Comparison of ENCODE assay signal across 8 cellular contexts in the genomic region with DNA sequence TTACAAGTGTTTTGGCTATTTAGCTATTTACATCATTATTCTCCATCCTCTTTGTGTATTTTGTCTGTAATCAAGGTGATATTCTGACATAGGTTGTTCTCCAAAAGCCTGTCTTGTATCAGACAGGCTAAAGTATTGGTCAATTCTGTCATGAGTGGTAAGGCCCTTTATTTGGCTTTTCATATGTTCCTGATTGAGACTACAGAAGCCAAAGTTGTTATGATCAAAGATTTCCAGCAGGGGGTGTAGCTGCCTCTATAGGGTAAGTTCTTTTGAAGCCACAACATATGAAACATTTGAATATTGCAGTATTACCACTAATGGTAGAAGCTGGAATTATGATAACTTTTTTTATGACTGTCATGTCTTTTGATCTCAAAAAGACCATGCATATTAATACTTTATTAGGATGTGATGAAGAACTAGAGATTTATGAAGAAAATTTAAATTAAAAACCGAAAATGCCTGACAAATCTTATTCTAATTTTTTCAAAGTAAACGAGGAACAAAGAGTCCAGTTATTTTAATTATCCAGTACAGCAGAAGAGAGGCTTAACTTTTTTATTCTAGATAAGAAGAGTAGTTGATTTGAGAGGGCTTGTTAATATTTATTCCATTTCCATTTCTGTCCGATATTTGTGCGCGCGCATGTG. TPM values are rescaled to one million over a fixed set of nuclear protein-coding genes. Genes with fewer than 3 reads are reported as not detected.
DNase-seq lines count a peak whose midpoint lies in the region; ATAC-seq, FAIRE-seq and TF ChIP-seq lines count a peak whose summit lies in the region.

No MANE protein-coding gene starts in this region.

- H4K20me1 ChIP-seq in K562 (replicated peaks; ENCODE audit: control insufficient read depth, insufficient read depth, low read length) (no peaks in the 10 kb centered on the region; the same call in 1 of the 2 replicates), keratinocyte (ENCODE audit: control insufficient read depth, extremely low read depth, insufficient read depth, low read length) (no peaks in the 10 kb centered on the region)

- H3K36me3 ChIP-seq in BJ (ENCODE audit: control insufficient read depth, insufficient read depth, low read length) (no peaks in the 10 kb centered on the region), K562 (ENCODE audit: control insufficient read depth, insufficient read depth, low read length) (no peaks in the 10 kb centered on the region), keratinocyte (ENCODE audit: control insufficient read depth in 2 of 2, extremely low read depth in 1 of 2, insufficient read depth in 2 of 2, low read length in 2 of 2) (no peaks in the 10 kb centered on the region), aorta (ENCODE audit: control insufficient read depth in 1 of 2, insufficient read depth in 2 of 2, low read length in 1 of 2) (no peaks in the 10 kb centered on the region)

- TF ChIP-seq CTCF in BJ (IDR thresholded peaks at IDR 0.05; ENCODE audit: insufficient read depth, low read depth, low read length) (peak; percentile 73), K562 (IDR thresholded peaks at IDR 0.05 in 2 of 3, conservative IDR thresholded peaks at IDR 0.05 in 1 of 3; ENCODE audit: insufficient read depth in 2 of 3, low read depth in 1 of 3, low read length in 3 of 3) (peak; percentile 54 to 67 (median 59); a peak in 5 of 6 replicates), keratinocyte (optimal IDR thresholded peaks at IDR 0.05 in 1 of 3, IDR thresholded peaks at IDR 0.05 in 1 of 3, conservative IDR thresholded peaks at IDR 0.05 in 1 of 3; ENCODE audit: extremely low read depth in 1 of 3, insufficient read depth in 2 of 3, low read length in 3 of 3) (peak in 2 of 3 experiments; percentile 56 to 60)

- H2AFZ ChIP-seq in K562 (ENCODE audit: low read depth, low read length) = no peak overlapping the region
- H2AFZ ChIP-seq in keratinocyte (ENCODE audit: control insufficient read depth, low read length) = no peak overlapping the region

- H3K9ac ChIP-seq in K562 (ENCODE audit: insufficient read depth in 1 of 2, low read depth in 2 of 2, low read length in 2 of 2) = no peak overlapping the region
- H3K9ac ChIP-seq in keratinocyte (ENCODE audit: control insufficient read depth, extremely low read depth, insufficient read depth, low read length) = no peak overlapping the region

- ATAC-seq in GM18511 (IDR thresholded peaks at IDR 0.05; ENCODE audit: unreplicated experiment) = peak; percentile 19
- no peak for ATAC-seq in K562
- ATAC-seq in aorta (ENCODE audit: low FRiP score) = no peak

- intact Hi-C loops in K562 (cut with micrococcal nuclease) (loop anchor here (1.0 to 10.0 kb wide), 3 partner anchors 139 to 569 kb away; no protein-coding TSS in a partner anchor), aorta (cut with DNase I) (loop anchor here (2.0 to 10.0 kb wide), 3 partner anchors 51 to 569 kb away; no protein-coding TSS in a partner anchor)

- no peak overlapping the region for H3K4me3 ChIP-seq in BJ (ENCODE audit: low read depth, low read length)
- H3K4me3 ChIP-seq in K562 = no peak overlapping the region
- no peak overlapping the region for H3K4me3 ChIP-seq in keratinocyte (ENCODE audit: control insufficient read depth in 2 of 3, extremely low read depth in 1 of 3, insufficient read depth in 2 of 3, low read depth in 1 of 3, low read length in 3 of 3)
- H3K4me3 ChIP-seq in aorta (ENCODE audit: low read length in 2 of 2) = no peak overlapping the region

- WGBS in K562 (ENCODE audit: insufficient coverage, low coverage, missing lambda C conversion rate) = 80% methylated on average over 6 of the region's 6 CpGs
- 93 to 94% methylated on average over 6 of the region's 6 CpGs for WGBS in aorta, 2 donors

- H3K27ac ChIP-seq in K562 (ENCODE audit: extremely low read depth, low read depth, low read length) (no peak overlapping the region), keratinocyte (ENCODE audit: control insufficient read depth, insufficient read depth, low read length) (no peak overlapping the region), aorta (ENCODE audit: low read depth in 1 of 2, low read length in 2 of 2) (no peak overlapping the region)

- H3K27me3 ChIP-seq in BJ (ENCODE audit: control insufficient read depth, insufficient read depth, low read length) = no peaks in the 10 kb centered on the region
- no peaks in the 10 kb centered on the region for H3K27me3 ChIP-seq in K562 (ENCODE audit: control insufficient read depth in 2 of 2, insufficient read depth in 2 of 2, low read length in 2 of 2)
- no peaks in the 10 kb centered on the region for H3K27me3 ChIP-seq in keratinocyte (ENCODE audit: control insufficient read depth, extremely low read depth, insufficient read depth, low read length)
- no peaks in the 10 kb centered on the region for H3K27me3 ChIP-seq in aorta (ENCODE audit: control insufficient read depth in 1 of 2, insufficient read depth in 2 of 2, low read length in 1 of 2)

- dilution Hi-C loops in keratinocyte (cut with MboI; ENCODE audit: extremely low pct_ligation_motif_present, low sequenced_read_pairs) = no loop called here

- DNase-seq in BJ (ENCODE audit: low read depth) = peak; percentile 45
- DNase-seq in M059J (ENCODE audit: low read depth) = peak; percentile 76
- DNase-seq in RPMI7951 (ENCODE audit: low read depth) = peak; percentile 71
- peak; percentile 25 to 76 (median 46) for DNase-seq in K562 (ENCODE audit: extremely low read depth in 1 of 4, low spot score in 3 of 4)
- no peak for DNase-seq in keratinocyte (ENCODE audit: low read depth, low spot score)
- peak; percentile 32 for DNase-seq in stimulated activated CD8-positive, alpha-beta memory T cell treated with anti-CD3 and anti-CD28 coated beads, Interleukin-4, amount 100 ng/mL, for 48 hours
- no peak for DNase-seq in aorta

- TF ChIP-seq POLR2A in K562 (conservative IDR thresholded peaks at IDR 0.05) = no peak

- H3K9me1 ChIP-seq in K562 (ENCODE audit: control insufficient read depth, insufficient read depth, low read length) = no peaks in the 10 kb centered on the region
- H3K9me1 ChIP-seq in keratinocyte (ENCODE audit: control insufficient read depth, extremely low read depth, insufficient read depth, low read length) = no peaks in the 10 kb centered on the region

- peak; percentile 79 to 84 for TF ChIP-seq RAD21 in K562 (CRISPR knock-in tag; conservative IDR thresholded peaks at IDR 0.05 in 1 of 2, IDR thresholded peaks at IDR 0.05 in 1 of 2)

- BruUV-seq in K562 (replicated peaks; lab: Mats Ljungman, UMichigan) = no TSS peak

- H3K4me1 ChIP-seq in K562 (replicated peaks in 1 of 2; ENCODE audit: control insufficient read depth in 2 of 2, insufficient read depth in 2 of 2, low read length in 2 of 2) (no peaks in the 10 kb centered on the region; a peak in 1 of 5 replicates), keratinocyte (ENCODE audit: control insufficient read depth, extremely low read depth, insufficient read depth, low read length) (peaks cover 9% of the 10 kb centered on the region), aorta (ENCODE audit: control insufficient read depth in 1 of 2, insufficient read depth in 2 of 2, low read length in 2 of 2) (no peaks in the 10 kb centered on the region)

- peak; percentile 80 for FAIRE-seq in K562 (lab: Jason Lieb, UNC)
- peak; percentile 81 for FAIRE-seq in keratinocyte (lab: Jason Lieb, UNC)

- H3K79me2 ChIP-seq in K562 (ENCODE audit: control insufficient read depth, insufficient read depth, low read length) (peaks cover 14% of the 10 kb centered on the region), keratinocyte (ENCODE audit: control insufficient read depth, insufficient read depth, low read length) (peaks cover 23% of the 10 kb centered on the region)

- H3K9me3 ChIP-seq in K562 (replicated peaks; ENCODE audit: control insufficient read depth, insufficient read depth, low read depth, low read length) (no peaks in the 10 kb centered on the region), keratinocyte (ENCODE audit: control insufficient read depth, low read depth, low read length) (no peaks in the 10 kb centered on the region), aorta (ENCODE audit: control insufficient read depth, low read length) (no peaks in the 10 kb centered on the region)

- POLR2A ChIA-PET in BJ (lab: Charles Lee) = no interaction called here
- POLR2A ChIA-PET in K562 (lab: Yijun Ruan, JAX) = interaction anchor here (0.7 to 1.1 kb wide), 3 partner anchors 14 to 186 kb away, joined by 3 read pairs; no protein-coding TSS in a partner anchor

- H3K4me2 ChIP-seq in K562 (ENCODE audit: insufficient read depth, low read length) (no peak overlapping the region), keratinocyte (ENCODE audit: control insufficient read depth, extremely low read depth, insufficient read depth, low read depth, low read length) (no peak overlapping the region)

- TF ChIP-seq EP300 in K562 (IDR thresholded peaks at IDR 0.05; ENCODE audit: low read length) = no peak

- in situ Hi-C loops in K562 (cut with MboI) = loop anchor here (5.0 to 25.0 kb wide), 2 partner anchors 174 to 389 kb away; no protein-coding TSS in a partner anchor

- CTCF ChIA-PET in BJ (lab: Yijun Ruan, JAX) (interaction anchor here (0.6 to 8.5 kb wide), 23 partner anchors 8 to 568 kb away, joined by 3 to 83 read pairs (median 4); no protein-coding TSS in a partner anchor), K562 (lab: Yijun Ruan, JAX; ENCODE audit: low intra/inter-chr PET ratio) (interaction anchor here (1.7 kb wide), 1 partner anchor 178 kb away, joined by 12 read pairs; no protein-coding TSS in a partner anchor)

RNA-seq across cellular contexts. Expression of a gene that starts 3.4 kb away (rescaled TPM):
- polyA plus RNA-seq in BJ (2011; rRNA removed) (17.4 and 43.1 TPM in 2 replicates), K562 (2011; rRNA removed) (10.4 and 12.7 TPM in 2 replicates), K562 (2014; fragmentation: Illumina TruSeq; extraction: Trizol) (9.6 and 12.1 TPM in 2 replicates), K562 (2014; fragmentation: Nextera tagmentation; extraction: Ambion mirVana) (1 to 10 TPM; 3.1 to 4.4 TPM), K562 (2014; rRNA removed) (6.2 and 7.6 TPM in 2 replicates), keratinocyte (24.4 to 43.1 TPM (median 32.8 TPM) in 3 replicates), aorta (10 to 100 TPM; 20.7 to 22.5 TPM)
- polyA minus RNA-seq in BJ (2011; rRNA and poly(A)+ RNA removed) = 27.9 and 35.2 TPM in 2 replicates
- 52.5 and 75.3 TPM in 2 replicates for total RNA-seq in M059J (2014; rRNA removed; shearing (Covaris generic))
- total RNA-seq in RPMI7951 (2014; rRNA removed; shearing (Covaris generic)) = 52.5 and 66.9 TPM in 2 replicates
- 4.8 and 32.4 TPM in 2 replicates for total RNA-seq in K562 (2011; cell fraction: chromatin; rRNA removed; ENCODE audit: low replicate concordance)
- total RNA-seq in K562 (2011; cell fraction: nucleolus; rRNA removed) = 2.0 and 4.3 TPM in 2 replicates
- total RNA-seq in K562 (2011; cell fraction: nucleoplasm; rRNA removed) = 8.2 and 10.0 TPM in 2 replicates
- total RNA-seq in K562 (2014; rRNA removed) (10.2 and 10.4 TPM in 2 replicates), K562 (2014; rRNA removed; fragmentation: Illumina TruSeq; extraction: Trizol) (21.8 and 27.3 TPM in 2 replicates), K562 (2015; rRNA removed; fragmentation: Illumina TruSeq; extraction: Trizol) (21.1 and 21.2 TPM in 2 replicates), K562 (2021) (20.8 and 21.5 TPM in 2 replicates), aorta (100 to 1,000 TPM; 114 to 120 TPM)
- 1.4 and 3.6 TPM in 2 replicates for polyA plus RNA-seq in K562 (2011; cell fraction: cytosol; rRNA removed)
- 3.0 and 4.7 TPM in 2 replicates for polyA plus RNA-seq in K562 (2011; cell fraction: nucleus; rRNA removed)
- polyA plus RNA-seq in K562 (2012) = 9.6 and 11.4 TPM in 2 replicates
- polyA minus RNA-seq in K562 (2011; rRNA and poly(A)+ RNA removed) = 47.5 and 58.8 TPM in 2 replicates
- 13.1 and 19.8 TPM in 2 replicates for polyA minus RNA-seq in K562 (2011; cell fraction: cytosol; rRNA and poly(A)+ RNA removed)
- 8.8 and 18.4 TPM in 2 replicates for polyA minus RNA-seq in K562 (2011; cell fraction: nucleus; rRNA and poly(A)+ RNA removed)
- 164 TPM for polyA plus RNA-seq in keratinocyte (2011; ENCODE audit: low read depth)
- 22.3 and 48.7 TPM in 2 replicates for polyA plus RNA-seq in keratinocyte (2011; cell fraction: cytosol; rRNA removed)
- polyA plus RNA-seq in keratinocyte (2011; cell fraction: nucleus; rRNA removed) = 43.8 and 56.0 TPM in 2 replicates
- 31.6 and 43.1 TPM in 2 replicates for polyA plus RNA-seq in keratinocyte (2012; ENCODE audit: low replicate concordance)
- polyA minus RNA-seq in keratinocyte = 5.9 to 112 TPM (median 57.8 TPM) in 3 replicates
- polyA minus RNA-seq in keratinocyte (2011; cell fraction: cytosol; rRNA and poly(A)+ RNA removed) = 58.7 TPM
- polyA minus RNA-seq in keratinocyte (2011; cell fraction: nucleus; rRNA and poly(A)+ RNA removed) = 48.2 and 107 TPM in 2 replicates

Comparison
In these comparisons a context has a peak if more than half of its experiments do, and no peak if none do; other contexts are left out.
1. DNase-seq: peak in BJ (single experiment), M059J (single experiment), RPMI7951 (single experiment), K562 (4 of 4) and stimulated activated CD8-positive, alpha-beta memory T cell treated with anti-CD3 and anti-CD28 coated beads, Interleukin-4, amount 100 ng/mL, for 48 hours (single experiment); none in keratinocyte (single experiment) and aorta (0 of 2).
2. Peak in every context shown above with its lines, with median percentiles within 50 percentile points of each other: CTCF ChIP-seq.